8 cellular contexts compared by ENCODE assay signal in genomic region chr11:58513747-58514367, GRCh38. TPM values are rescaled to one million over a fixed set of nuclear protein-coding genes. Genes with fewer than 3 reads are reported as not detected.
DNase-seq lines count a peak whose midpoint lies in the region; ATAC-seq, FAIRE-seq and TF ChIP-seq lines count a peak whose summit lies in the region.

No MANE protein-coding gene starts in this region.

- peak; percentile 62 for FAIRE-seq in bronchial epithelial cell (lab: Jason Lieb, UNC)

- TF ChIP-seq CTCF in heart left ventricle (IDR thresholded peaks at IDR 0.05): peak; percentile 42 to 76 (median 68)
- TF ChIP-seq CTCF in right atrium auricular region (IDR thresholded peaks at IDR 0.05): peak in 1 of 2 donors; percentile 74
- TF ChIP-seq CTCF in HCT116 (IDR thresholded peaks at IDR 0.05 in 2 of 3, conservative IDR thresholded peaks at IDR 0.05 in 1 of 3; ENCODE audit: borderline replicate concordance in 1 of 3, insufficient read depth in 1 of 3, low read depth in 2 of 3, low read length in 2 of 3): peak; percentile 70 to 83 (median 75)
- TF ChIP-seq CTCF in bronchial epithelial cell (IDR thresholded peaks at IDR 0.05; ENCODE audit: insufficient read depth, low read length, severe bottlenecking): peak; percentile 67
- peak; percentile 20 to 38 (median 20) for TF ChIP-seq CTCF in vagina (IDR thresholded peaks at IDR 0.05)

- TF ChIP-seq POLR2A in heart left ventricle (IDR thresholded peaks at IDR 0.05): no peak
- TF ChIP-seq POLR2A in HCT116 (IDR thresholded peaks at IDR 0.05; ENCODE audit: borderline replicate concordance, extremely low read depth, insufficient read depth, insufficient read length): no peak
- TF ChIP-seq POLR2A in vagina (IDR thresholded peaks at IDR 0.05): no peak

- H3K9me2 ChIP-seq in HCT116 (ENCODE audit: insufficient read depth): no peaks in the 10 kb centered on the region

- H3K27me3 ChIP-seq in heart left ventricle: peaks cover 0 to 5% (median 0%) of the 10 kb centered on the region in 9 donors
- no peaks in the 10 kb centered on the region for H3K27me3 ChIP-seq in right atrium auricular region
- 0 out of 2 replicates have a peak, but pooled peaks cover 9% of the 10 kb centered on the region for H3K27me3 ChIP-seq in HCT116 (ENCODE audit: insufficient read depth, low read length)
- H3K27me3 ChIP-seq in bronchial epithelial cell (ENCODE audit: control insufficient read depth, insufficient read depth, low read length): no peaks in the 10 kb centered on the region
- no peaks in the 10 kb centered on the region for H3K27me3 ChIP-seq in vagina

- no peaks in the 10 kb centered on the region for H3K36me3 ChIP-seq in heart left ventricle
- H3K36me3 ChIP-seq in right atrium auricular region: no peaks in the 10 kb centered on the region
- H3K36me3 ChIP-seq in HCT116 (ENCODE audit: control insufficient read depth in 1 of 2, insufficient read depth in 2 of 2, low read length in 2 of 2): no peaks in the 10 kb centered on the region
- no peaks in the 10 kb centered on the region for H3K36me3 ChIP-seq in bronchial epithelial cell (ENCODE audit: control insufficient read depth, insufficient read depth, low read length)
- no peaks in the 10 kb centered on the region for H3K36me3 ChIP-seq in vagina

- H3K9me3 ChIP-seq in heart left ventricle (no peaks in the 10 kb centered on the region), right atrium auricular region (no peaks in the 10 kb centered on the region), HCT116 (ENCODE audit: control insufficient read depth in 1 of 2, insufficient read depth in 1 of 2, low read depth in 1 of 2, low read length in 2 of 2) (no peaks in the 10 kb centered on the region), vagina (no peaks in the 10 kb centered on the region)

- peak in 3 of 4 donors; percentile 65 to 74 (median 73) for ATAC-seq in heart left ventricle
- ATAC-seq in HCT116: peak; percentile 96
- no peak for ATAC-seq in HG02970 (IDR thresholded peaks at IDR 0.05; ENCODE audit: low FRiP score, unreplicated experiment)

- H2AFZ ChIP-seq in HCT116 (ENCODE audit: low read depth, low read length, poor library complexity, severe bottlenecking): peak overlapping the region; percentile 83

- H3K4me2 ChIP-seq in HCT116 (ENCODE audit: low read length): peak overlapping the region; percentile 48; the same call in 1 of the 2 replicates

- H3K4me1 ChIP-seq in heart left ventricle (peaks cover 0 to 3% (median 0%) of the 10 kb centered on the region in 12 donors), right atrium auricular region (no peaks in the 10 kb centered on the region), HCT116 (ENCODE audit: control insufficient read depth in 1 of 2, insufficient read depth in 2 of 2, low read length in 2 of 2) (no peaks in the 10 kb centered on the region), vagina (no peaks in the 10 kb centered on the region)

- DNase-seq in heart left ventricle (no peak), right atrium auricular region (ENCODE audit: low spot score) (no peak), HCT116 (ENCODE audit: low read depth, low spot score) (peak; percentile 64), NCI-H524 (lab: John Stamatoyannopoulos, UW) (peak; percentile 6 to 48), bronchial epithelial cell (ENCODE audit: low read depth) (peak; percentile 68), left kidney (ENCODE audit: low read depth, low spot score) (peak; percentile 67), vagina (ENCODE audit: extremely low spot score in 2 of 2) (no peak)

- intact Hi-C loops in heart left ventricle (cut with DNase I): loop anchor here in 8 of 10 donors (5.0 to 10.0 kb wide), 11 partner anchors 347 to 1169 kb away; partner anchors contain the start of genes BTBD18 (in 2 of the 8), YPEL4 (in 2 of the 8) and UBE2L6 (in 1 of the 8)
- intact Hi-C loops in HCT116 (cut with micrococcal nuclease): loop anchor here (1.0 to 10.0 kb wide), 8 partner anchors 449 to 1169 kb away; partner anchors contain the start of gene SELENOH
- intact Hi-C loops in vagina (cut with DNase I): no loop called here

- H4K20me1 ChIP-seq in HCT116 (ENCODE audit: insufficient read depth): no peaks in the 10 kb centered on the region

- TF ChIP-seq RAD21 in HCT116 (IDR thresholded peaks at IDR 0.05; ENCODE audit: low read depth): peak; percentile 91

- 24 to 31% (median 28%) methylated on average over 5 of the region's 5 CpGs for WGBS in heart left ventricle, 4 donors

- RAD21 ChIA-PET in HCT116 (lab: Charles Lee; ENCODE audit: low non-redundant PET in 1 of 2, low total read pairs in 2 of 2, uncharacterized antibody in 2 of 2, unreplicated experiment in 2 of 2): no interaction called here

- no peak overlapping the region for H3K9ac ChIP-seq in HCT116 (ENCODE audit: low read length)

- POLR2A ChIA-PET in HCT116 (lab: Charles Lee): no interaction called here

- no TSS peak for BruUV-seq in HCT116 (replicated peaks; lab: Mats Ljungman, UMichigan)

- H3K79me2 ChIP-seq in HCT116 (ENCODE audit: insufficient read depth, low read length): no peaks in the 10 kb centered on the region

- H3K4me3 ChIP-seq in heart left ventricle (no peak overlapping the region), right atrium auricular region (no peak overlapping the region), HCT116 (replicated peaks in 1 of 2; ENCODE audit: low read depth in 1 of 2, low read length in 2 of 2) (no peak overlapping the region), bronchial epithelial cell (ENCODE audit: low read depth, low read length) (no peak overlapping the region), vagina (no peak overlapping the region)

- CTCF ChIA-PET in HCT116 (lab: Charles Lee): interaction anchor here (0.6 to 3.8 kb wide), 11 partner anchors 10 to 1168 kb away, joined by 3 to 15 read pairs (median 5); partner anchors contain the start of genes BTBD18 and MED19

- H3K27ac ChIP-seq in heart left ventricle: no peak overlapping the region
- H3K27ac ChIP-seq in right atrium auricular region: no peak overlapping the region
- no peak overlapping the region for H3K27ac ChIP-seq in HCT116 (ENCODE audit: low read depth, low read length)
- no peak overlapping the region for H3K27ac ChIP-seq in vagina

TF ChIP-seq in HCT116, 20 proteins besides CTCF, POLR2A, EP300 and RAD21:
- no peak for TF ChIP-seq MAX (IDR thresholded peaks at IDR 0.05)
- TF ChIP-seq SIN3A (IDR thresholded peaks at IDR 0.05; ENCODE audit: low read depth): no peak
- no peak for TF ChIP-seq TCF7L2 (IDR thresholded peaks at IDR 0.05; ENCODE audit: borderline replicate concordance, extremely low read depth, insufficient read depth, insufficient read length)
- TF ChIP-seq EZH2phosphoT487 (IDR thresholded peaks at IDR 0.05; ENCODE audit: borderline replicate concordance): no peak
- 0 out of 2 replicates have a peak, but pooled peaks have one; percentile 32 for TF ChIP-seq CBX3 (IDR thresholded peaks at IDR 0.05; ENCODE audit: low read depth)

RNA-seq across cellular contexts. Expression of gene OR5B21, which starts 6.0 kb away (rescaled TPM):
- total RNA-seq in heart left ventricle (not detected), right atrium auricular region (not detected), HCT116 (2021; ENCODE audit: unreplicated experiment) (not detected), bronchial epithelial cell (not detected in 2 replicates), vagina (not detected)
- polyA plus RNA-seq in heart left ventricle: not detected
- polyA plus RNA-seq in HCT116 (2012): not detected in 2 replicates

Comparison
In these comparisons a context has a peak if more than half of its experiments do, and no peak if none do; other contexts are left out.
1. DNase-seq: peak in HCT116 (single experiment), NCI-H524 (2 of 2), bronchial epithelial cell (single experiment) and left kidney (single experiment); none in heart left ventricle (0 of 5), right atrium auricular region (single experiment) and vagina (0 of 2).